ENCODE assay signal across 20 cellular contexts in the genomic region with DNA sequence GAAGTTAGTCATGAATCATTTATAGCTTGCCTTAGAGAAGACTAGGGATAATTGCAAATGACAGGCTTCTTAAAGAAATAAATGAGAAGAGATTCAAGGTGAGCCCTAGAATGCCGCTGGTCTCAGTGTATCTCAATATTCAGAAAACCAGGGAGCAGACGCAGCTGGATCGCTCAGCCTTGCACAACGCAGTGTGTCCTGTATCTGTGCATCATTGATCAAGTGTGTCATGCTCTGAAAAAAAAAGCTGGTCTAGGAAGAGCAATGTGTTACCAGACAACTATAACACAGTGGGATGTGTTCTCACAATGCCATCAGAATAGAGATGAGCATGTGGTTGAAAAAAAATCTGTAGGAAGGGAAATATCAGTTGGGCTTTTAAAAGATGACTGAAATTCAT.
DNase-seq lines count a peak whose midpoint lies in the region; ATAC-seq and TF ChIP-seq lines count a peak whose summit lies in the region.
"Had no signal": no experiment of that assay in that cellular context is flagged by ENCODE, and none has a peak within 500 bp of the region (broad histone marks: within the 10 kb centered on the region; RNA-seq: fewer than 3 reads in every experiment).

No MANE protein-coding gene starts in this region.

- H3K4me2 ChIP-seq in BLaER1 treated with 17β-estradiol and CSF1 and Interleukin-3, amounts not matched to agents 10 nM and 100 nM, result peak overlapping the region; percentile 43 to 84 (median 71)
- H3K4me2 ChIP-seq: A549 had no signal

- H3K36me3 ChIP-seq in BLaER1 treated with 17β-estradiol and CSF1 and Interleukin-3, amounts not matched to agents 10 nM and 100 nM, result no peaks in the 10 kb centered on the region
- no peaks in the 10 kb centered on the region for H3K36me3 ChIP-seq in esophagus muscularis mucosa
- H3K36me3 ChIP-seq: HAP-1 had no signal

- H3K9ac ChIP-seq in BLaER1 treated with 17β-estradiol and CSF1 and Interleukin-3, amounts not matched to agents 10 nM and 100 nM, result peak overlapping the region in 4 of 11 experiments; percentile 43 to 60 (median 48); a peak in 9 of 22 replicates

- H3K4me3 ChIP-seq in BLaER1 treated with 17β-estradiol and CSF1 and Interleukin-3, amounts not matched to agents 10 nM and 100 nM, result peak overlapping the region in 2 of 10 experiments; percentile 24 to 26; a peak in 2 of 20 replicates
- H3K4me3 ChIP-seq in esophagus muscularis mucosa, result no peak overlapping the region
- H3K4me3 ChIP-seq: A549, HAP-1 had no signal

- TF ChIP-seq EP300 in esophagus muscularis mucosa (IDR thresholded peaks at IDR 0.05), result no peak

- no peak for TF ChIP-seq POLR2A in esophagus muscularis mucosa (IDR thresholded peaks at IDR 0.05; ENCODE audit: low read depth)

- ATAC-seq in HG03460 (IDR thresholded peaks at IDR 0.05; ENCODE audit: unreplicated experiment), result no peak
- no peak for ATAC-seq in HG03025 (IDR thresholded peaks at IDR 0.05; ENCODE audit: low FRiP score, unreplicated experiment)
- ATAC-seq: A549 had no signal

- peak; percentile 66 for DNase-seq in Ammon's horn (ENCODE audit: low spot score)
- peak; percentile 14 for DNase-seq in esophagus muscularis mucosa (ENCODE audit: extremely low spot score)
- DNase-seq in putamen (ENCODE audit: low spot score), result peak; percentile 29
- no peak for DNase-seq in HT-29 (ENCODE audit: low spot score)
- DNase-seq: 8988T; ACHN; AML-193; CD4-positive, alpha-beta T cell; CD8-positive, alpha-beta memory T cell; DMS 273 treated with DMSO at 0.1 percent for 48 hours; DMS79; EL; GDM1; GOT3; HFFc6 had no signal

- WGBS in esophagus muscularis mucosa, result 89% methylated on average over 4 of the region's 4 CpGs

- H3K27ac ChIP-seq in BLaER1 treated with 17β-estradiol and CSF1 and Interleukin-3, amounts not matched to agents 10 nM and 100 nM, result peak overlapping the region in 7 of 11 experiments; percentile 30 to 80 (median 72); a peak in 13 of 22 replicates
- H3K27ac ChIP-seq in esophagus muscularis mucosa (replicated peaks in 1 of 4), result no peak overlapping the region
- H3K27ac ChIP-seq: A549 had no signal

- H3K27me3 ChIP-seq in BLaER1 treated with 17β-estradiol and CSF1 and Interleukin-3, amounts not matched to agents 10 nM and 100 nM, result no peaks in the 10 kb centered on the region
- no peaks in the 10 kb centered on the region for H3K27me3 ChIP-seq in esophagus muscularis mucosa

- peaks cover 0 to 7% (median 0%) of the 10 kb centered on the region in 11 experiments; a peak in 2 of 22 replicates for H3K9me3 ChIP-seq in BLaER1 treated with 17β-estradiol and CSF1 and Interleukin-3, amounts not matched to agents 10 nM and 100 nM (replicated peaks in 1 of 11)
- H3K9me3 ChIP-seq in esophagus muscularis mucosa, result peaks cover 0 to 5% (median 0%) of the 10 kb centered on the region in 4 donors
- H3K9me3 ChIP-seq: A549, HAP-1 had no signal

- H4K20me1 ChIP-seq in BLaER1 treated with 17β-estradiol and CSF1 and Interleukin-3, amounts not matched to agents 10 nM and 100 nM, result no peaks in the 10 kb centered on the region

- intact Hi-C loops in esophagus muscularis mucosa (cut with DNase I), result no loop called here

- no peak for TF ChIP-seq CTCF in esophagus muscularis mucosa (IDR thresholded peaks at IDR 0.05)

- peaks cover 6 to 31% (median 25%) of the 10 kb centered on the region in 10 experiments; a peak in 17 of 20 replicates for H3K4me1 ChIP-seq in BLaER1 treated with 17β-estradiol and CSF1 and Interleukin-3, amounts not matched to agents 10 nM and 100 nM
- no peaks in the 10 kb centered on the region for H3K4me1 ChIP-seq in esophagus muscularis mucosa
- H3K4me1 ChIP-seq: A549, HAP-1 had no signal

Comparison
In these comparisons a context has a peak if more than half of its experiments do, and no peak if none do; other contexts are left out.
1. H3K27ac ChIP-seq: peak in BLaER1 treated with 17β-estradiol and CSF1 and Interleukin-3, amounts not matched to agents 10 nM and 100 nM (7 of 11); none in esophagus muscularis mucosa (0 of 4).